14 cellular contexts compared by ENCODE assay signal in genomic region chr11:858993-859339, GRCh38.
"Had no signal": no experiment of that assay in that cellular context is flagged by ENCODE, and none has a peak within 500 bp of the region (broad histone marks: within the 10 kb centered on the region; RNA-seq: fewer than 3 reads in every experiment).

No MANE protein-coding gene starts in this region.

- H3K4me3 Mint-ChIP-seq: dendritic cell treated with granulocyte-macrophage colony-stimulating factor and Interleukin-4, amounts not matched to agents 40 ng/mL and 50 ng/mL, for 4 days; naive thymus-derived CD8-positive, alpha-beta T cell; stimulated activated effector memory CD8-positive, alpha-beta T cell treated with anti-CD3 and anti-CD28 coated beads, Interleukin-12 subunit alpha, Interleukin-12 subunit beta, amount 100 ng/mL, for 72 hours; type B pancreatic cell had no signal

- H3K27ac Mint-ChIP-seq: dendritic cell treated with granulocyte-macrophage colony-stimulating factor and Interleukin-4, amounts not matched to agents 40 ng/mL and 50 ng/mL, for 4 days; stimulated activated effector memory CD8-positive, alpha-beta T cell treated with anti-CD3 and anti-CD28 coated beads, Interleukin-12 subunit alpha, Interleukin-12 subunit beta, amount 100 ng/mL, for 72 hours; type B pancreatic cell had no signal

- ATAC-seq: naive thymus-derived CD8-positive, alpha-beta T cell; stimulated activated effector memory CD8-positive, alpha-beta T cell treated with anti-CD3 and anti-CD28 coated beads, Interleukin-12 subunit alpha, Interleukin-12 subunit beta, amount 100 ng/mL, for 72 hours had no signal

- FAIRE-seq: colon, urothelium cell line had no signal

- H3K27me3 Mint-ChIP-seq: dendritic cell treated with granulocyte-macrophage colony-stimulating factor and Interleukin-4, amounts not matched to agents 40 ng/mL and 50 ng/mL, for 4 days; naive thymus-derived CD8-positive, alpha-beta T cell; type B pancreatic cell had no signal

- H3K9me3 ChIP-seq: gastrocnemius medialis, heart right ventricle, mucosa of descending colon, stomach, thoracic aorta had no signal

- H3K9me3 Mint-ChIP-seq: dendritic cell treated with granulocyte-macrophage colony-stimulating factor and Interleukin-4, amounts not matched to agents 40 ng/mL and 50 ng/mL, for 4 days; naive thymus-derived CD8-positive, alpha-beta T cell; stimulated activated effector memory CD8-positive, alpha-beta T cell treated with anti-CD3 and anti-CD28 coated beads, Interleukin-12 subunit alpha, Interleukin-12 subunit beta, amount 100 ng/mL, for 72 hours; type B pancreatic cell had no signal

- DNase-seq: gastrocnemius medialis; islet precursor cell; naive thymus-derived CD8-positive, alpha-beta T cell; stimulated activated CD4-positive, alpha-beta T cell treated with anti-CD3 and anti-CD28 coated beads, Interleukin-4, amount 100 ng/mL, for 1 hour; stimulated activated CD8-positive, alpha-beta memory T cell treated with anti-CD3 and anti-CD28 coated beads, Interleukin-4, amount 100 ng/mL, for 48 hours had no signal

- H3K27ac ChIP-seq: gastrocnemius medialis, thoracic aorta had no signal

- H3K27me3 ChIP-seq: gastrocnemius medialis, heart right ventricle, stomach had no signal

- H3K36me3 Mint-ChIP-seq: naive thymus-derived CD8-positive, alpha-beta T cell; type B pancreatic cell had no signal

- H3K4me3 ChIP-seq: gastrocnemius medialis, mucosa of descending colon had no signal

- H3K36me3 ChIP-seq: thoracic aorta had no signal
